In the genomic region with DNA sequence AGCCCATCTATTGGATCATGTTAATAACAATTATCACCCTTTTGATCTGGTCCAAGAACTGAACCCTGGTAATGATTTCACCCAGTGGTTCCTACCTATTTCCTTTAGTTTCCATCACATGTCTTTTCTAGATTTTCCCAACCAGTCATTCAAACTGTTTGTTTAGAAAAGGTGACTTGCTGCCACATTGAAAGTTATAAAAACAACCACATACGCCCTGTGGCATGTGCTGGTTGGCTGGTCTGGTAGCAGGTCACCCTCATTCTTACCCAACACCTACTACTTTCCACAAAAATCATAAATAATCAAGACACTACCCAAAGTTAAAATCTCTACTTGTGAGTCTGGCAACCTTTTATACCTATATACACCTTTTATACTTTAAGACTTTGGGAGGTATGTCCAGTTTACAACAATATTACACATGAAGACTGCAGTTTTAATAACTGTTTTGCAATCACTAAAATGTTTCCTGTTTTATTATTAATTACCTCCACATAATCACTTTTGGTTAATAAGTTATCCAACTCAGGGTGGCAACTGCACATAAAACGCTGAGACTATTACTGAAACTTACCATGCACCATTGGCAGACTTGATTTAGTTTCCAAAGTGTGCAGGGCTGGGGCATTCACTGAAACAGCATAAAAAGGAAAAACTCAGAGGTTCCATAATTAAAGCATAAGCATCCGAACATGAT, we compare ENCODE assay signal across 25 cellular contexts. TPM values are rescaled to one million over a fixed set of nuclear protein-coding genes. Genes with fewer than 3 reads are reported as not detected.
DNase-seq lines count a peak whose midpoint lies in the region; ATAC-seq and TF ChIP-seq lines count a peak whose summit lies in the region.
"Had no signal": no experiment of that assay in that cellular context is flagged by ENCODE, and none has a peak within 500 bp of the region (broad histone marks: within the 10 kb centered on the region; RNA-seq: fewer than 3 reads in every experiment).

No MANE protein-coding gene starts in this region.

- no peak overlapping the region for H3K4me3 Mint-ChIP-seq in Calu3 (ENCODE audit: low read depth, unreplicated experiment)
- H3K4me3 Mint-ChIP-seq: CD14-positive monocyte; CD8-positive, alpha-beta memory T cell had no signal

- no peak overlapping the region for H3K56ac ChIP-seq in mesendoderm (ENCODE audit: low read length)

- no peak overlapping the region for H4K8ac ChIP-seq in mesendoderm (ENCODE audit: low read depth, low read length)

- H3K9me3 ChIP-seq in body of pancreas = no peaks in the 10 kb centered on the region
- H3K9me3 ChIP-seq in thyroid gland = no peaks in the 10 kb centered on the region
- H3K9me3 ChIP-seq: BE2C had no signal

- TF ChIP-seq CTCF in Calu3 (IDR thresholded peaks at IDR 0.05; ENCODE audit: unreplicated experiment) = no peak
- TF ChIP-seq CTCF in body of pancreas (IDR thresholded peaks at IDR 0.05) = no peak
- no peak for TF ChIP-seq CTCF in thyroid gland (IDR thresholded peaks at IDR 0.05)

- H3K79me1 ChIP-seq in mesendoderm (ENCODE audit: low read length) = no peaks in the 10 kb centered on the region

- peaks cover 33% of the 10 kb centered on the region for H3K4me1 Mint-ChIP-seq in Calu3 (ENCODE audit: low read depth, unreplicated experiment)
- H3K4me1 Mint-ChIP-seq: CD8-positive, alpha-beta memory T cell had no signal

- no peak overlapping the region for H2BK5ac ChIP-seq in mesendoderm (ENCODE audit: low read length)

- H3K27ac Mint-ChIP-seq in Calu3 (ENCODE audit: unreplicated experiment) = peak overlapping the region; percentile 85
- H3K27ac Mint-ChIP-seq: CD14-positive monocyte had no signal

- no peak overlapping the region for H3K18ac ChIP-seq in mesendoderm (ENCODE audit: low read length)

- H3K4me2 ChIP-seq in mesendoderm (ENCODE audit: low read length) = no peak overlapping the region

- peaks cover 17% of the 10 kb centered on the region for H3K36me3 Mint-ChIP-seq in Calu3 (ENCODE audit: insufficient read depth, unreplicated experiment)
- H3K36me3 Mint-ChIP-seq: CD14-positive monocyte; CD8-positive, alpha-beta memory T cell had no signal

- ATAC-seq in body of pancreas (peak; percentile 37), left cardiac atrium (no peak)
- ATAC-seq: Panc1 had no signal

- BruUV-seq in Calu3 (replicated peaks; lab: Mats Ljungman, UMichigan) = no TSS peak

- H2AK5ac ChIP-seq in mesendoderm (ENCODE audit: low read length) = no peak overlapping the region

- WGBS in body of pancreas, 2 donors = 50 to 51% methylated on average over 3 of the region's 3 CpGs
- WGBS in thyroid gland, 2 donors = 65 to 74% methylated on average over 3 of the region's 3 CpGs
- WGBS in mesendoderm (ENCODE audit: extremely low coverage, insufficient coverage, low lambda C conversion rate) = no CpG with 5 or more reads among the region's 3 CpGs

- no peak overlapping the region for H4K5ac ChIP-seq in mesendoderm (ENCODE audit: low read length)

- H3K79me2 ChIP-seq in mesendoderm (ENCODE audit: control insufficient read depth, insufficient read depth, low read length) = no peaks in the 10 kb centered on the region

- H3K9ac ChIP-seq in mesendoderm (ENCODE audit: low read length) = no peak overlapping the region
- H3K9ac ChIP-seq: GM23248 had no signal

- H3K4me3 ChIP-seq in body of pancreas = no peak overlapping the region
- H3K4me3 ChIP-seq in thyroid gland (replicated peaks in 1 of 3) = no peak overlapping the region
- H3K4me3 ChIP-seq in mesendoderm (ENCODE audit: low read length) = no peak overlapping the region
- H3K4me3 ChIP-seq: GM23248, SK-N-MC had no signal

- H3K4ac ChIP-seq in mesendoderm (ENCODE audit: low read depth, low read length) = no peak overlapping the region

- CTCF ChIA-PET in Calu3 (lab: Charles Lee) = no interaction called here

- H2BK120ac ChIP-seq in mesendoderm (ENCODE audit: low read depth, low read length) = no peak overlapping the region

- H3K27ac ChIP-seq in body of pancreas = peak overlapping the region in 3 of 4 donors; percentile 73 to 87 (median 77)
- no peak overlapping the region for H3K27ac ChIP-seq in thyroid gland
- no peak overlapping the region for H3K27ac ChIP-seq in mesendoderm (ENCODE audit: low read depth, low read length)
- H3K27ac ChIP-seq: GM23248, SK-N-MC had no signal

- no peaks in the 10 kb centered on the region for H3K27me3 Mint-ChIP-seq in Calu3 (ENCODE audit: unreplicated experiment)

- peaks cover 36% of the 10 kb centered on the region for H3K4me1 ChIP-seq in body of pancreas
- H3K4me1 ChIP-seq in thyroid gland = peaks cover 0 to 12% of the 10 kb centered on the region in 2 donors
- no peaks in the 10 kb centered on the region for H3K4me1 ChIP-seq in mesendoderm (ENCODE audit: control insufficient read depth, low read depth, low read length)
- H3K4me1 ChIP-seq: BE2C had no signal

- TF ChIP-seq POLR2A in body of pancreas (IDR thresholded peaks at IDR 0.05) (no peak), thyroid gland (IDR thresholded peaks at IDR 0.05) (no peak)

- H3K23ac ChIP-seq in mesendoderm (ENCODE audit: low read length) = no peak overlapping the region

- intact Hi-C loops in Calu3 (cut with micrococcal nuclease; ENCODE audit: unreplicated experiment) = no loop called here
- intact Hi-C loops in body of pancreas (cut with DNase I) = no loop called here
- intact Hi-C loops in thyroid gland (cut with DNase I) = no loop called here
- intact Hi-C loops in left cardiac atrium (cut with DNase I) = no loop called here

- DNase-seq in Calu3 (peak; percentile 23), body of pancreas (no peak), kidney tubule cell (ENCODE audit: low spot score) (peak; percentile 76), thyroid gland (peak; percentile 19 to 49), left cardiac atrium (no peak), mesendoderm (no peak), NCI-H2196 (lab: John Stamatoyannopoulos, UW; ENCODE audit: unreplicated experiment) (no peak)
- DNase-seq: ACHN; BE2C; CD8-positive, alpha-beta memory T cell; DMS153; DND-41; GM23248; H7; KBM-7; MM.1S; NCI-H2029; NCI-H2227 treated with DMSO at 0.1 percent for 48 hours; NCI-H510A; NCI-H69; SHP77 treated with DMSO at 0.1 percent for 48 hours had no signal

- no peaks in the 10 kb centered on the region for H3K9me3 Mint-ChIP-seq in Calu3 (ENCODE audit: low read depth, unreplicated experiment)
- H3K9me3 Mint-ChIP-seq: CD8-positive, alpha-beta memory T cell had no signal

- no peak overlapping the region for H2BK15ac ChIP-seq in mesendoderm (replicated peaks; ENCODE audit: low read depth)

- H3K27me3 ChIP-seq in body of pancreas (no peaks in the 10 kb centered on the region), thyroid gland (no peaks in the 10 kb centered on the region), mesendoderm (ENCODE audit: insufficient read depth, low read length, poor library complexity) (no peaks in the 10 kb centered on the region)
- H3K27me3 ChIP-seq: BE2C had no signal

- H3K36me3 ChIP-seq in body of pancreas (replicated peaks in 1 of 2; ENCODE audit: insufficient read depth in 1 of 2, low read depth in 2 of 2) = no peaks in the 10 kb centered on the region
- no peaks in the 10 kb centered on the region for H3K36me3 ChIP-seq in thyroid gland
- H3K36me3 ChIP-seq in mesendoderm (ENCODE audit: control insufficient read depth, insufficient read depth, low read length) = peaks cover 4% of the 10 kb centered on the region

RNA-seq across cellular contexts. Expression of a gene that starts 38.9 kb away (rescaled TPM):
- 10.2 and 13.3 TPM in 2 replicates for total RNA-seq in Calu3 (2022)
- total RNA-seq in body of pancreas = 10 to 100 TPM; 17.5 to 42.0 TPM
- 1 to 10 TPM; 4.3 to 8.5 (median 6.3) TPM for total RNA-seq in thyroid gland
- total RNA-seq in left cardiac atrium = 1 to 10 TPM; 5.4 to 7.6 TPM
- 30.3 TPM for polyA plus RNA-seq in mesendoderm (2013, experiment 1 of 2)
- 30.8 TPM for polyA plus RNA-seq in mesendoderm (2013, experiment 2 of 2)
- polyA plus RNA-seq: CD14-positive monocyte; CD8-positive, alpha-beta memory T cell had no signal

RNA-seq across cellular contexts. Expression of a gene that starts 53.1 kb away (rescaled TPM):
- total RNA-seq in Calu3 (2022) = 46.8 and 55.0 TPM in 2 replicates
- total RNA-seq in body of pancreas = 100 to 1,000 TPM in 1 of 2 donors, 10 to 100 TPM in 1; 72.8 to 228 TPM
- under 1 TPM in 1 of 4 donors, not detected in 3; 0.54 TPM for total RNA-seq in thyroid gland
- not detected for total RNA-seq in left cardiac atrium
- polyA plus RNA-seq in mesendoderm (2013, experiment 1 of 2) = 29.9 TPM
- polyA plus RNA-seq in mesendoderm (2013, experiment 2 of 2) = 30.4 TPM
- total RNA-seq: CD8-positive, alpha-beta memory T cell; GM23248; LHCN-M2 had no signal
- polyA plus RNA-seq: CD8-positive, alpha-beta memory T cell had no signal

Comparison
In these comparisons a context has a peak if more than half of its experiments do, and no peak if none do; other contexts are left out.
1. DNase-seq: peak in Calu3 (single experiment), kidney tubule cell (single experiment) and thyroid gland (2 of 2); none in body of pancreas (0 of 4), left cardiac atrium (single experiment), mesendoderm (single experiment) and NCI-H2196 (single experiment).
2. H3K27ac ChIP-seq: peak in body of pancreas (3 of 4); none in thyroid gland (0 of 3) and mesendoderm (single experiment).
3. RNA of a gene that starts 53.1 kb away (total RNA-seq): 72.8 to 228 TPM in body of pancreas and 46.8 to 55.0 TPM in Calu3; not detected in left cardiac atrium and 0.54 TPM in thyroid gland; every median in the first group is over 10 times any median in the second.